Comparison of ENCODE assay signal across 18 cellular contexts in the genomic region with DNA sequence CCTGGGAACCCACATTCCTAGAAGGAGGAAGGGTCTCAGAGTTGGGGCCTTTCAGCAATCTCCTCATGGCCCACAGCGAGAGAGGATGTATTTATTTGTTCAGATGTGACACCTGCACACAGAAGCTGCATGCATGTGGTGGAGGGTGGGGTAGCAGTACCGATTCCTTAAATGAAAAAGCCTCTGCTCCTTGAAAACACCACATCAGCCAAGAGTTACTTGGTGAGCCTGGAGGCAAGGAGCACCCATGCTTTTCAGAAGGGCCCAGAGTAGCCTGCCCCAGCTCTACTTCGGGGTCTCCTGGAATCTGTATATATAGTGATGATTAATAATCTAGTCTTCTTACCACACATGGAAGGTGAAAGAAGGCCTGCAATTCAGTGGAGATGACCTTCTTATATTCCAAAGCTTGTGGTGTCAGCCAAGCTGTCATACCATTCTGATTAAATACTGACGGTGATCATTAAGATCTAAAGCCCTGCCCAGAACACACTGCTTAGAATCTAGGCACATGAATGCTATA. TPM values are rescaled to one million over a fixed set of nuclear protein-coding genes. Genes with fewer than 3 reads are reported as not detected.
"Had no signal": no experiment of that assay in that cellular context is flagged by ENCODE, and none has a peak within 500 bp of the region (broad histone marks: within the 10 kb centered on the region; RNA-seq: fewer than 3 reads in every experiment).

No MANE protein-coding gene starts in this region.

- H3K4me3 ChIP-seq: esophagus muscularis mucosa, lung, neural progenitor cell, right lobe of liver, thyroid gland had no signal

- H3K27ac ChIP-seq: esophagus muscularis mucosa, neural progenitor cell, right lobe of liver, thyroid gland, WERI-Rb-1 had no signal

- ATAC-seq: naive thymus-derived CD4-positive, alpha-beta T cell had no signal

- H3K9me3 ChIP-seq: thyroid gland had no signal

- H3K36me3 ChIP-seq: esophagus muscularis mucosa, neural progenitor cell, right lobe of liver, thyroid gland had no signal

- H3K4me1 ChIP-seq: right lobe of liver had no signal

- H3K27me3 ChIP-seq: esophagus muscularis mucosa, neural progenitor cell, right lobe of liver, thyroid gland had no signal

- DNase-seq: activated CD4-positive, alpha-beta T cell treated with anti-CD3 and anti-CD28 coated beads for 1 hour; activated CD8-positive, alpha-beta memory T cell treated with anti-CD3 and anti-CD28 coated beads for 24 hours; activated CD8-positive, alpha-beta memory T cell treated with anti-CD3 and anti-CD28 coated beads, Interleukin-2, amount 50 U/mL, for 48 hours; activated effector memory CD4-positive, alpha-beta T cell treated with Interleukin-2 at 50 U/mL for 16 hours; activated naive CD4-positive, alpha-beta T cell treated with anti-CD3 and anti-CD28 coated beads, Interleukin-2, amount 50 U/mL, for 16 hours; activated T-cell treated with anti-CD3 and anti-CD28 coated beads, Interleukin-2, amount 50 U/mL, for 48 hours; aorta; cortex of kidney; hippocampal formation; naive thymus-derived CD4-positive, alpha-beta T cell; right lobe of liver; stimulated activated CD8-positive, alpha-beta memory T cell treated with anti-CD3 and anti-CD28 coated beads, Interleukin-4, amount 100 ng/mL, for 48 hours; stimulated activated naive CD4-positive, alpha-beta T cell; thyroid gland; WERI-Rb-1 had no signal

RNA-seq across cellular contexts. Expression of gene SEMA6D, which starts 33.5 kb away (rescaled TPM):
- total RNA-seq: naive thymus-derived CD4-positive, alpha-beta T cell had no signal
- polyA plus RNA-seq: naive thymus-derived CD4-positive, alpha-beta T cell had no signal
